Comparison of ENCODE assay signal across 15 cellular contexts in genomic region chr10:93462371-93462770, GRCh38. TPM values are rescaled to one million over a fixed set of nuclear protein-coding genes. Genes with fewer than 3 reads are reported as not detected.
DNase-seq lines count a peak whose midpoint lies in the region; ATAC-seq and TF ChIP-seq lines count a peak whose summit lies in the region.
"Had no signal": no experiment of that assay in that cellular context is flagged by ENCODE, and none has a peak within 500 bp of the region (broad histone marks: within the 10 kb centered on the region; RNA-seq: fewer than 3 reads in every experiment).

No MANE protein-coding gene starts in this region.

- DNase-seq in SJCRH30 (no peak), esophagus muscularis mucosa (ENCODE audit: extremely low spot score) (no peak), SIG-M5 treated with dmso at 0.1 percent for 504 hours (lab: John Stamatoyannopoulos, UW; ENCODE audit: unreplicated experiment) (no peak), HCEC 1CT (no peak), left colon (no peak)
- DNase-seq: activated effector memory CD4-positive, alpha-beta T cell treated with Interleukin-2 at 50 U/mL for 16 hours; GDM1; KG1; naive B cell; NCI-H1930 had no signal

- TF ChIP-seq POLR2A in esophagus muscularis mucosa (IDR thresholded peaks at IDR 0.05; ENCODE audit: low read depth), result no peak

- peaks cover 19 to 75% (median 45%) of the 10 kb centered on the region in 10 experiments for H3K4me1 ChIP-seq in BLaER1 treated with 17β-estradiol and CSF1 and Interleukin-3, amounts not matched to agents 10 nM and 100 nM
- peaks cover 63% of the 10 kb centered on the region for H3K4me1 ChIP-seq in SJCRH30
- H3K4me1 ChIP-seq in esophagus muscularis mucosa, result peaks cover 58 to 98% (median 95%) of the 10 kb centered on the region in 4 donors
- peaks cover 88% of the 10 kb centered on the region for H3K4me1 ChIP-seq in skeletal muscle satellite cell (ENCODE audit: control insufficient read depth, insufficient read depth, low read length)

- 0 out of 22 replicates have a peak, but pooled peaks cover 0 to 5% (median 0%) of the 10 kb centered on the region in 11 experiments for H3K36me3 ChIP-seq in BLaER1 treated with 17β-estradiol and CSF1 and Interleukin-3, amounts not matched to agents 10 nM and 100 nM
- H3K36me3 ChIP-seq in SJCRH30 (no peaks in the 10 kb centered on the region), esophagus muscularis mucosa (no peaks in the 10 kb centered on the region), skeletal muscle satellite cell (ENCODE audit: insufficient read depth, low read length) (peaks cover 28% of the 10 kb centered on the region)
- H3K36me3 ChIP-seq: cardiac muscle cell had no signal

- WGBS in esophagus muscularis mucosa, result 27% methylated on average over 2 of the region's 2 CpGs

- H3K4me2 ChIP-seq in BLaER1 treated with 17β-estradiol and CSF1 and Interleukin-3, amounts not matched to agents 10 nM and 100 nM, result peak overlapping the region in 10 of 11 experiments; percentile 60 to 80 (median 67); a peak in 8 of 22 replicates
- peak overlapping the region; percentile 2 for H3K4me2 ChIP-seq in skeletal muscle satellite cell (ENCODE audit: low read length)

- TF ChIP-seq EP300 in esophagus muscularis mucosa (IDR thresholded peaks at IDR 0.05), result no peak

- no peak for TF ChIP-seq CTCF in esophagus muscularis mucosa (IDR thresholded peaks at IDR 0.05)

- peak overlapping the region in 1 of 11 experiments; percentile 30; a peak in 3 of 22 replicates for H3K27ac ChIP-seq in BLaER1 treated with 17β-estradiol and CSF1 and Interleukin-3, amounts not matched to agents 10 nM and 100 nM
- H3K27ac ChIP-seq in SJCRH30 (peak overlapping the region; percentile 77), esophagus muscularis mucosa (replicated peaks in 1 of 4) (peak overlapping the region; percentile 87 to 96 (median 91))
- H3K27ac ChIP-seq: cardiac muscle cell had no signal

- H4K20me1 ChIP-seq in BLaER1 treated with 17β-estradiol and CSF1 and Interleukin-3, amounts not matched to agents 10 nM and 100 nM, result no peaks in the 10 kb centered on the region

- ATAC-seq in HG03457 (IDR thresholded peaks at IDR 0.05; ENCODE audit: unreplicated experiment) (no peak), left colon (no peak)

- 0 out of 22 replicates have a peak overlapping the region, but pooled peaks of 1 of the 11 experiments have one; percentile 5 for H3K9ac ChIP-seq in BLaER1 treated with 17β-estradiol and CSF1 and Interleukin-3, amounts not matched to agents 10 nM and 100 nM
- H3K9ac ChIP-seq in skeletal muscle satellite cell (ENCODE audit: low read depth, low read length), result peak overlapping the region; percentile 90

- no peaks in the 10 kb centered on the region for H3K9me3 ChIP-seq in BLaER1 treated with 17β-estradiol and CSF1 and Interleukin-3, amounts not matched to agents 10 nM and 100 nM (replicated peaks in 1 of 11)
- no peaks in the 10 kb centered on the region for H3K9me3 ChIP-seq in SJCRH30 (replicated peaks)
- no peaks in the 10 kb centered on the region for H3K9me3 ChIP-seq in esophagus muscularis mucosa
- H3K9me3 ChIP-seq in skeletal muscle satellite cell (replicated peaks; ENCODE audit: low read length), result no peaks in the 10 kb centered on the region

- no peaks in the 10 kb centered on the region for H3K27me3 ChIP-seq in BLaER1 treated with 17β-estradiol and CSF1 and Interleukin-3, amounts not matched to agents 10 nM and 100 nM
- H3K27me3 ChIP-seq in SJCRH30 (no peaks in the 10 kb centered on the region), esophagus muscularis mucosa (no peaks in the 10 kb centered on the region), skeletal muscle satellite cell (ENCODE audit: control insufficient read depth, insufficient read depth, low read length) (no peaks in the 10 kb centered on the region)
- H3K27me3 ChIP-seq: cardiac muscle cell had no signal

- intact Hi-C loops in esophagus muscularis mucosa (cut with DNase I) (no loop called here), left colon (cut with DNase I, micrococcal nuclease) (no loop called here)

- no peak overlapping the region for H3K4me3 ChIP-seq in BLaER1 treated with 17β-estradiol and CSF1 and Interleukin-3, amounts not matched to agents 10 nM and 100 nM
- H3K4me3 ChIP-seq in SJCRH30 (no peak overlapping the region), esophagus muscularis mucosa (no peak overlapping the region), skeletal muscle satellite cell (ENCODE audit: low read length) (no peak overlapping the region)
- H3K4me3 ChIP-seq: cardiac muscle cell, SK-N-MC had no signal

RNA-seq across cellular contexts. Expression of gene MYOF, which starts 19.8 kb away (rescaled TPM):
- 4.2 and 4.6 TPM in 2 replicates for total RNA-seq in SJCRH30 (2014; rRNA removed; shearing (Covaris generic))
- 100 to 1,000 TPM in 2 of 4 donors, 10 to 100 TPM in 2; 71.2 to 120 (median 97.3) TPM for total RNA-seq in esophagus muscularis mucosa
- 168 and 212 TPM in 2 replicates for total RNA-seq in skeletal muscle satellite cell (2012; rRNA removed)
- 100 to 1,000 TPM; 106 to 110 TPM for total RNA-seq in left colon

RNA-seq across cellular contexts. Expression of gene CEP55, which starts 34.0 kb away (rescaled TPM):
- 43.2 and 49.4 TPM in 2 replicates for total RNA-seq in SJCRH30 (2014; rRNA removed; shearing (Covaris generic))
- under 1 TPM in 3 of 4 donors, not detected in 1; 0.19 to 0.80 (median 0.50) TPM for total RNA-seq in esophagus muscularis mucosa
- total RNA-seq in skeletal muscle satellite cell (2012; rRNA removed), result 21.5 and 29.3 TPM in 2 replicates
- 1 to 10 TPM; 2.0 to 7.4 TPM for total RNA-seq in left colon

Comparison
In these comparisons a context has a peak if more than half of its experiments do, and no peak if none do; other contexts are left out.
1. RNA of gene MYOF, which starts 19.8 kb away (total RNA-seq): 71.2 to 120 TPM in esophagus muscularis mucosa and 106 to 110 TPM in left colon; 4.2 to 4.6 TPM in SJCRH30; every median in the first group is over 10 times any median in the second.